In genomic region chr6:31476515-31477139, GRCh38 we compare ENCODE assay signal across 27 cellular contexts. TPM values are rescaled to one million over a fixed set of nuclear protein-coding genes. Genes with fewer than 3 reads are reported as not detected.
A peak's percentile ranks its signal among the peaks of the same experiment; 100 is the strongest.
DNase-seq lines count a peak whose midpoint lies in the region; ATAC-seq, FAIRE-seq and TF ChIP-seq lines count a peak whose summit lies in the region.
"Had no signal": no experiment of that assay in that cellular context is flagged by ENCODE, and none has a peak within 500 bp of the region (broad histone marks: within the 10 kb centered on the region; RNA-seq: fewer than 3 reads in every experiment).

No MANE protein-coding gene starts in this region.

- no peak overlapping the region for H3K4me3 ChIP-seq in AG09309 (ENCODE audit: control insufficient read depth, low read depth, low read length)
- no peak overlapping the region for H3K4me3 ChIP-seq in WERI-Rb-1 (ENCODE audit: low read depth, low read length)
- no peak overlapping the region for H3K4me3 ChIP-seq in dorsolateral prefrontal cortex
- H3K4me3 ChIP-seq: A549, gastroesophageal sphincter, smooth muscle cell, uterus had no signal

- H3K27me3 ChIP-seq in WERI-Rb-1 (ENCODE audit: insufficient read depth, low read depth, severe bottlenecking), result peaks cover 3% of the 10 kb centered on the region
- peaks cover 26% of the 10 kb centered on the region for H3K27me3 ChIP-seq in foreskin keratinocyte
- peaks cover 0 to 11% (median 0%) of the 10 kb centered on the region in 45 donors for H3K27me3 ChIP-seq in dorsolateral prefrontal cortex
- H3K27me3 ChIP-seq: neutrophil, uterus had no signal

- H3K9me3 ChIP-seq in WERI-Rb-1 (ENCODE audit: severe bottlenecking), result no peaks in the 10 kb centered on the region
- H3K9me3 ChIP-seq: A549, gastroesophageal sphincter, neutrophil, uterus had no signal

- no peaks in the 10 kb centered on the region for H3K4me1 ChIP-seq in foreskin keratinocyte
- H3K4me1 ChIP-seq: gastroesophageal sphincter, uterus had no signal

- TF ChIP-seq CTCF in AG09309 (IDR thresholded peaks at IDR 0.05; ENCODE audit: control insufficient read depth, insufficient read depth, low read depth, low read length, missing control alignments) (peak; percentile 6), GM13977 (IDR thresholded peaks at IDR 0.05; ENCODE audit: extremely low read depth, insufficient read depth, missing control alignments) (peak; percentile 7), WERI-Rb-1 (IDR thresholded peaks at IDR 0.05; ENCODE audit: low read depth, low read length) (peak; percentile 31; the same call in 1 of the 2 replicates), foreskin keratinocyte (conservative IDR thresholded peaks at IDR 0.05) (peak; percentile 6), dorsolateral prefrontal cortex (IDR thresholded peaks at IDR 0.05 in 54 of 56, conservative IDR thresholded peaks at IDR 0.05 in 2 of 56; ENCODE audit: low read depth in 1 of 56, partially characterized antibody in 56 of 56) (no peak)

- H3K27ac ChIP-seq in WERI-Rb-1, result no peak overlapping the region
- no peak overlapping the region for H3K27ac ChIP-seq in foreskin keratinocyte
- H3K27ac ChIP-seq in dorsolateral prefrontal cortex, result no peak overlapping the region
- H3K27ac ChIP-seq: A549, C4-2B, gastroesophageal sphincter, neutrophil, uterus had no signal

- no peak for ATAC-seq in foreskin keratinocyte
- ATAC-seq in GM19455 (IDR thresholded peaks at IDR 0.05; ENCODE audit: unreplicated experiment), result no peak
- ATAC-seq: activated CD4-positive, CD25-positive, alpha-beta regulatory T cell treated with anti-CD3 and anti-CD28 coated beads, Interleukin-2, amount 50 U/mL, for 24 hours; activated naive CD8-positive, alpha-beta T cell treated with anti-CD3 and anti-CD28 coated beads, Interleukin-2, amount 50 U/mL, for 24 hours; gastroesophageal sphincter; HepG2; left colon had no signal

- no peak for FAIRE-seq in HTR-8/SVneo (lab: Jason Lieb, UNC)
- FAIRE-seq: A549, HepG2 had no signal

- no peaks in the 10 kb centered on the region for H3K36me3 ChIP-seq in WERI-Rb-1
- H3K36me3 ChIP-seq: gastroesophageal sphincter, uterus had no signal

- intact Hi-C loops in dorsolateral prefrontal cortex (cut with DNase I), result no loop called here

- DNase-seq in AG09309 (ENCODE audit: low read depth) (no peak), GM13977 (ENCODE audit: low spot score) (no peak), WERI-Rb-1 (no peak), foreskin keratinocyte (no peak), dorsolateral prefrontal cortex (no peak), HTR-8/SVneo (ENCODE audit: insufficient read length, low spot score) (no peak)
- DNase-seq in stimulated activated CD4-positive, alpha-beta T cell treated with anti-CD3 and anti-CD28 coated beads, Interleukin-1b, Interleukin-23, amount 100 ng/mL, for 48 hours, result no peak
- DNase-seq: activated naive CD8-positive, alpha-beta T cell treated with anti-CD3 and anti-CD28 coated beads, Interleukin-2, amount 50 U/mL, for 24 hours; erythroblast; GOT3; left colon; midbrain; NCI-H1436; NCI-H2171 treated with DMSO at 0.1 percent for 48 hours; NCI-H69; stimulated activated CD4-positive, alpha-beta T cell treated with anti-CD3 and anti-CD28 coated beads, Interleukin-4, amount 100 ng/mL, for 4 hours; uterus had no signal

- in situ Hi-C loops in GM13977 (cut with MboI; ENCODE audit: low pct_unique_long_range_greater_than_20kb, low sequenced_read_pairs, unreplicated experiment), result no loop called here

RNA-seq across cellular contexts. Expression of gene MICB, which starts 21.3 kb away (rescaled TPM):
- total RNA-seq in foreskin keratinocyte (26.1 and 37.6 TPM in 2 replicates), dorsolateral prefrontal cortex (1 to 10 TPM in 84 of 120 experiments, under 1 TPM in 34, not detected in 2; 0.20 to 5.9 (median 1.4) TPM)
- 15.6 and 27.8 TPM in 2 replicates for polyA plus RNA-seq in foreskin keratinocyte

RNA-seq across cellular contexts. Expression of gene MCCD1, which starts 52.1 kb away (rescaled TPM):
- total RNA-seq in foreskin keratinocyte, result not detected in 2 replicates
- polyA plus RNA-seq in foreskin keratinocyte, result not detected in 2 replicates
- not detected for total RNA-seq in dorsolateral prefrontal cortex
- total RNA-seq: gastroesophageal sphincter, left colon, SK-MEL-5, smooth muscle cell, subcutaneous adipose tissue, uterus had no signal
- polyA plus RNA-seq: A549, HepG2, smooth muscle cell had no signal

Comparison
In these comparisons a context has a peak if more than half of its experiments do, and no peak if none do; other contexts are left out.
1. CTCF ChIP-seq: peak in AG09309 (single experiment), GM13977 (single experiment), WERI-Rb-1 (single experiment) and foreskin keratinocyte (single experiment); none in dorsolateral prefrontal cortex (0 of 56).